ENCODE assay signal across 32 cellular contexts in the genomic region with DNA sequence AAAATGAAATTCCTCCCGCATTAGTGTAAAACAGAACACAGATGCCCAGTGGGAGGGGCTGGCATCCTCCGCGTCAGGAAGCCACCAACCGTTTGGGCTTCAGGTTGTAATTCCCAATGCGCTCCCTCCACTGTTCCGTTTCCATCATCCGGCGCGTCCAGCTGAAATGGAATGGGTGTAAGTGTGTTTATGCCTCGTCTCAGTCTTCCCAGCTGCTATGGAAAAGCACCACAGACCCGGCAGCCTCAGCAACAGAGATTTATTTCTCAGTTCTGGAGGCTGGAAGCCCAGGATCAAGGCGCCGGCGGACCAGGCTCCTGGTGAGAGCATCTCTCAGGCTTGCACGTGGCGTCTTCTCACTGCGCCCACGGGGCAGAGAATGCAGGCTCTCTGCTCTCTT. TPM values are rescaled to one million over a fixed set of nuclear protein-coding genes. Genes with fewer than 3 reads are reported as not detected.
"Had no signal": no experiment of that assay in that cellular context is flagged by ENCODE, and none has a peak within 500 bp of the region (broad histone marks: within the 10 kb centered on the region; RNA-seq: fewer than 3 reads in every experiment).

No MANE protein-coding gene starts in this region.

- H3K36me3 ChIP-seq: esophagus squamous epithelium, lower lobe of right lung, pancreas, right atrium auricular region, thoracic aorta, tibial nerve, upper lobe of left lung had no signal

- H3K36me3 Mint-ChIP-seq: naive B cell; natural killer cell treated with Interleukin-12 subunit alpha and Interleukin-12 subunit beta and Interleukin-15 and Interleukin-18, amount 100 ng/mL, for 72 hours; stimulated activated effector memory CD8-positive, alpha-beta T cell treated with anti-CD3 and anti-CD28 coated beads, Interleukin-12 subunit alpha, Interleukin-12 subunit beta, amount 100 ng/mL, for 72 hours had no signal

- H3K27ac Mint-ChIP-seq: effector memory CD8-positive, alpha-beta T cell; naive B cell; natural killer cell treated with Interleukin-12 subunit alpha and Interleukin-12 subunit beta and Interleukin-15 and Interleukin-18, amount 100 ng/mL, for 72 hours; progenitor cell of endocrine pancreas; stimulated activated effector memory CD8-positive, alpha-beta T cell treated with anti-CD3 and anti-CD28 coated beads, Interleukin-12 subunit alpha, Interleukin-12 subunit beta, amount 100 ng/mL, for 72 hours had no signal

- H3K4me2 ChIP-seq: smooth muscle cell had no signal

- H3K4me3 Mint-ChIP-seq: effector memory CD8-positive, alpha-beta T cell; naive B cell; natural killer cell treated with Interleukin-12 subunit alpha and Interleukin-12 subunit beta and Interleukin-15 and Interleukin-18, amount 100 ng/mL, for 72 hours; stimulated activated effector memory CD8-positive, alpha-beta T cell treated with anti-CD3 and anti-CD28 coated beads, Interleukin-12 subunit alpha, Interleukin-12 subunit beta, amount 100 ng/mL, for 72 hours had no signal

- H3K4me1 ChIP-seq: esophagus squamous epithelium, lower lobe of right lung, pancreas, right atrium auricular region, tibial nerve, upper lobe of left lung had no signal

- DNase-seq: central memory CD4-positive, alpha-beta T cell; dermis blood vessel endothelial cell; effector memory CD8-positive, alpha-beta T cell; erythroblast; esophagus squamous epithelium; head of caudate nucleus; left ventricle myocardium superior; lower lobe of right lung; naive B cell; pancreas; stimulated activated CD4-positive, alpha-beta T cell treated with anti-CD3 and anti-CD28 coated beads, Interleukin-12 subunit alpha, Interleukin-12 subunit beta, amount 100 ng/mL, for 4 hours; stimulated activated CD4-positive, alpha-beta T cell treated with anti-CD3 and anti-CD28 coated beads, Interleukin-2, amount 100 ng/mL, for 24 hours; stimulated activated CD4-positive, alpha-beta T cell treated with anti-CD3 and anti-CD28 coated beads, Interleukin-4, amount 100 ng/mL, for 24 hours; stimulated activated naive CD8-positive, alpha-beta T cell treated with anti-CD3 and anti-CD28 coated beads, Interleukin-15, Interleukin-2, amounts not matched to agents 100 U/mL and 50 U/mL, for 24 hours; substantia nigra had no signal

- H3K4me3 ChIP-seq: coronary artery, esophagus squamous epithelium, lower lobe of right lung, pancreas, right atrium auricular region, smooth muscle cell, thoracic aorta, tibial nerve, upper lobe of left lung had no signal

- H3K4me1 Mint-ChIP-seq: naive B cell; stimulated activated effector memory CD8-positive, alpha-beta T cell treated with anti-CD3 and anti-CD28 coated beads, Interleukin-12 subunit alpha, Interleukin-12 subunit beta, amount 100 ng/mL, for 72 hours had no signal

- H3K9me3 Mint-ChIP-seq: effector memory CD8-positive, alpha-beta T cell; naive B cell; natural killer cell treated with Interleukin-12 subunit alpha and Interleukin-12 subunit beta and Interleukin-15 and Interleukin-18, amount 100 ng/mL, for 72 hours; stimulated activated effector memory CD8-positive, alpha-beta T cell treated with anti-CD3 and anti-CD28 coated beads, Interleukin-12 subunit alpha, Interleukin-12 subunit beta, amount 100 ng/mL, for 72 hours had no signal

- H3K27ac ChIP-seq: coronary artery, esophagus squamous epithelium, lower lobe of right lung, pancreas, right atrium auricular region, thoracic aorta, tibial nerve, upper lobe of left lung had no signal

- H3K9me3 ChIP-seq: esophagus squamous epithelium, lower lobe of right lung, pancreas, right atrium auricular region, thoracic aorta, tibial nerve, upper lobe of left lung had no signal

RNA-seq across cellular contexts. Expression of a gene that starts 20.4 kb away (rescaled TPM):
- total RNA-seq: chondrocyte; dermis blood vessel endothelial cell; fibroblast of villous mesenchyme; natural killer cell treated with Interleukin-12 subunit alpha and Interleukin-12 subunit beta and Interleukin-15 and Interleukin-18, amount 100 ng/mL, for 72 hours; progenitor cell of endocrine pancreas; smooth muscle cell had no signal
- polyA plus RNA-seq: keratinocyte, smooth muscle cell had no signal

RNA-seq across cellular contexts. Expression of a gene that starts 23.1 kb away (rescaled TPM):
- total RNA-seq: chondrocyte; dermis blood vessel endothelial cell; esophagus squamous epithelium; fibroblast of villous mesenchyme; frontal cortex; left ventricle myocardium superior; lower lobe of right lung; mesenteric fat pad; mononuclear cell; natural killer cell treated with Interleukin-12 subunit alpha and Interleukin-12 subunit beta and Interleukin-15 and Interleukin-18, amount 100 ng/mL, for 72 hours; omental fat pad; pancreas; progenitor cell of endocrine pancreas; right atrium auricular region; sciatic nerve; smooth muscle cell; thoracic aorta; tibial nerve; upper lobe of left lung had no signal
- polyA plus RNA-seq: keratinocyte, smooth muscle cell had no signal

RNA-seq across cellular contexts. Expression of a gene that starts 59.3 kb away (rescaled TPM):
- total RNA-seq: dermis blood vessel endothelial cell; esophagus squamous epithelium; fibroblast of villous mesenchyme; frontal cortex; left ventricle myocardium superior; lower lobe of right lung; mesenteric fat pad; mononuclear cell; natural killer cell treated with Interleukin-12 subunit alpha and Interleukin-12 subunit beta and Interleukin-15 and Interleukin-18, amount 100 ng/mL, for 72 hours; pancreas; right atrium auricular region; sciatic nerve; thoracic aorta; tibial nerve; upper lobe of left lung had no signal
- polyA plus RNA-seq: keratinocyte, pancreas had no signal
